Comparison of ENCODE assay signal across 28 cellular contexts in genomic region chr12:26861690-26862089, GRCh38.
"Had no signal": no experiment of that assay in that cellular context is flagged by ENCODE, and none has a peak within 500 bp of the region (broad histone marks: within the 10 kb centered on the region; RNA-seq: fewer than 3 reads in every experiment).

No MANE protein-coding gene starts in this region.

- H3K4me2 ChIP-seq: hepatocyte had no signal

- H3K9me3 Mint-ChIP-seq: dendritic cell treated with granulocyte-macrophage colony-stimulating factor and Interleukin-4, amounts not matched to agents 40 ng/mL and 50 ng/mL, for 4 days; effector memory CD8-positive, alpha-beta T cell; endodermal cell had no signal

- H3K4me3 ChIP-seq: colonic mucosa, coronary artery, dorsolateral prefrontal cortex, esophagus muscularis mucosa, esophagus squamous epithelium, gastrocnemius medialis, gastroesophageal sphincter, heart left ventricle, heart right ventricle, hepatocyte had no signal

- H3K36me3 ChIP-seq: colonic mucosa, esophagus muscularis mucosa, esophagus squamous epithelium, gastrocnemius medialis, gastroesophageal sphincter, heart left ventricle, heart right ventricle had no signal

- ATAC-seq: effector memory CD8-positive, alpha-beta T cell; esophagus mucosa; gastrocnemius medialis; gastroesophageal sphincter; heart left ventricle; heart right ventricle had no signal

- H3K27me3 ChIP-seq: colonic mucosa, dorsolateral prefrontal cortex, esophagus muscularis mucosa, esophagus squamous epithelium, gastrocnemius medialis, gastroesophageal sphincter, heart left ventricle, heart right ventricle, hepatocyte had no signal

- H3K27ac Mint-ChIP-seq: dendritic cell treated with granulocyte-macrophage colony-stimulating factor and Interleukin-4, amounts not matched to agents 40 ng/mL and 50 ng/mL, for 4 days; effector memory CD8-positive, alpha-beta T cell; endodermal cell had no signal

- H3K79me2 ChIP-seq: hepatocyte had no signal

- H3K27ac ChIP-seq: colonic mucosa, coronary artery, dorsolateral prefrontal cortex, epithelial cell of prostate, esophagus muscularis mucosa, esophagus squamous epithelium, gastrocnemius medialis, gastroesophageal sphincter, heart left ventricle, heart right ventricle, hepatocyte had no signal

- H2AFZ ChIP-seq: hepatocyte had no signal

- H3K4me3 Mint-ChIP-seq: dendritic cell treated with granulocyte-macrophage colony-stimulating factor and Interleukin-4, amounts not matched to agents 40 ng/mL and 50 ng/mL, for 4 days; effector memory CD8-positive, alpha-beta T cell; endodermal cell had no signal

- H3K9me3 ChIP-seq: colonic mucosa, esophagus muscularis mucosa, esophagus squamous epithelium, gastrocnemius medialis, gastroesophageal sphincter, heart left ventricle, heart right ventricle had no signal

- DNase-seq: colonic mucosa; cortex of kidney; dermis blood vessel endothelial cell; dorsolateral prefrontal cortex; effector CD4-positive, alpha-beta T cell; effector CD8-positive, alpha-beta T cell; effector memory CD4-positive, alpha-beta T cell; effector memory CD8-positive, alpha-beta T cell; endodermal cell; erythroblast; esophagus squamous epithelium; foreskin fibroblast; foreskin melanocyte; gastrocnemius medialis; glutamatergic neuron; head of caudate nucleus; heart left ventricle; heart right ventricle had no signal

- H3K4me1 ChIP-seq: colonic mucosa, esophagus muscularis mucosa, esophagus squamous epithelium, gastrocnemius medialis, gastroesophageal sphincter had no signal

- H3K27me3 Mint-ChIP-seq: dendritic cell treated with granulocyte-macrophage colony-stimulating factor and Interleukin-4, amounts not matched to agents 40 ng/mL and 50 ng/mL, for 4 days had no signal

- FAIRE-seq: colon, endometrium, frontal cortex had no signal
